Comparison of ENCODE assay signal across 16 cellular contexts in the genomic region with DNA sequence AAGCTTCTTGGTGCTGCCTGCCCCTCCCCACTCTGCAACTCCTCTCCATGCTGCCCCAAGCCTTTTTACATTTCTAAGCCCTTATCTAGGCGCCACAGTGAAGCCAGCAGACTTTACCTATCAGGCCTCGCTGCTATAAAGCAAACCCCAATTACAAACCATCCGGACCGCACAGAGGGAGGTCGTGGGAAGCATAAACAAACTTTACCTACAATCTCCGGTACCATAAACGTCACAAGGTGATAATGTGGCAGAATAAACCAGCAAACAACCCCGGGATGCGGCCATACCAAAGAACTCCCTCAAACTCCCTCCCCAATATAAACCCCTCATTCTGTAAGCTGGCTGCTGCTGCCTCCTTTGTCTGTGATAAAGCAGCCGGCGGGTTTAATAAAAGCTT. TPM values are rescaled to one million over a fixed set of nuclear protein-coding genes. Genes with fewer than 3 reads are reported as not detected.
A peak's percentile ranks its signal among the peaks of the same experiment; 100 is the strongest.
DNase-seq lines count a peak whose midpoint lies in the region; ATAC-seq and TF ChIP-seq lines count a peak whose summit lies in the region.
"Had no signal": no experiment of that assay in that cellular context is flagged by ENCODE, and none has a peak within 500 bp of the region (broad histone marks: within the 10 kb centered on the region; RNA-seq: fewer than 3 reads in every experiment).

No MANE protein-coding gene starts in this region.

- H3K27me3 Mint-ChIP-seq in type B pancreatic cell = no peaks in the 10 kb centered on the region
- H3K27me3 Mint-ChIP-seq: activated CD4-positive, alpha-beta T cell treated with anti-CD3 and anti-CD28 coated beads for 36 hours had no signal

- H3K27me3 ChIP-seq in left ventricle myocardium inferior (ENCODE audit: low read depth) (no peaks in the 10 kb centered on the region), heart right ventricle (peaks cover 0 to 32% (median 0%) of the 10 kb centered on the region in 7 donors), mammary epithelial cell (ENCODE audit: insufficient read depth, low read length) (no peaks in the 10 kb centered on the region), left lung (peaks cover 0 to 5% of the 10 kb centered on the region in 2 donors), MG63 (no peaks in the 10 kb centered on the region)

- peak overlapping the region; percentile 92 for H3K27ac Mint-ChIP-seq in type B pancreatic cell
- H3K27ac Mint-ChIP-seq: activated CD4-positive, alpha-beta T cell treated with anti-CD3 and anti-CD28 coated beads for 36 hours; activated T-cell treated with anti-CD3 and anti-CD28 coated beads, Interleukin-2, amount 50 U/mL, for 24 hours had no signal

- H3K9me3 Mint-ChIP-seq in type B pancreatic cell = no peaks in the 10 kb centered on the region
- H3K9me3 Mint-ChIP-seq: activated T-cell treated with anti-CD3 and anti-CD28 coated beads, Interleukin-2, amount 50 U/mL, for 24 hours had no signal

- H3K4me1 Mint-ChIP-seq in type B pancreatic cell (ENCODE audit: unreplicated experiment) = peaks cover 15% of the 10 kb centered on the region

- no peak for ATAC-seq in heart right ventricle
- no peak for ATAC-seq in left lung
- no peak for ATAC-seq in GM18502 (IDR thresholded peaks at IDR 0.05; ENCODE audit: poor library complexity, unreplicated experiment)
- ATAC-seq: activated CD4-positive, alpha-beta T cell treated with anti-CD3 and anti-CD28 coated beads for 36 hours had no signal

- H3K36me3 Mint-ChIP-seq in type B pancreatic cell = peaks cover 22% of the 10 kb centered on the region

- peaks cover 9% of the 10 kb centered on the region for H3K79me2 ChIP-seq in mammary epithelial cell (ENCODE audit: insufficient read depth, low read length)

- BruUV-seq in mammary epithelial cell (replicated peaks; lab: Mats Ljungman, UMichigan) = no TSS peak

- peak overlapping the region; percentile 27 for H3K4me3 Mint-ChIP-seq in type B pancreatic cell
- H3K4me3 Mint-ChIP-seq: activated CD4-positive, alpha-beta T cell treated with anti-CD3 and anti-CD28 coated beads for 36 hours; activated T-cell treated with anti-CD3 and anti-CD28 coated beads, Interleukin-2, amount 50 U/mL, for 24 hours had no signal

- no peak for TF ChIP-seq CTCF in left ventricle myocardium inferior (IDR thresholded peaks at IDR 0.05; ENCODE audit: borderline replicate concordance)
- no peak for TF ChIP-seq CTCF in heart right ventricle (IDR thresholded peaks at IDR 0.05)
- TF ChIP-seq CTCF in mammary epithelial cell (conservative IDR thresholded peaks at IDR 0.05 in 1 of 2, IDR thresholded peaks at IDR 0.05 in 1 of 2; ENCODE audit: extremely low read depth in 1 of 2, insufficient read depth in 1 of 2, low read depth in 1 of 2, low read length in 2 of 2) = no peak
- no peak for TF ChIP-seq CTCF in left lung (IDR thresholded peaks at IDR 0.05)
- no peak for TF ChIP-seq CTCF in type B pancreatic cell (conservative IDR thresholded peaks at IDR 0.05)

- in situ Hi-C loops in mammary epithelial cell (cut with MboI; ENCODE audit: low sequenced_read_pairs in 2 of 2) = no loop called here

- H3K4me3 ChIP-seq in left ventricle myocardium inferior (no peak overlapping the region), heart right ventricle (no peak overlapping the region), mammary epithelial cell (replicated peaks in 1 of 3; ENCODE audit: insufficient read depth in 1 of 3, low read depth in 2 of 3, low read length in 3 of 3) (no peak overlapping the region), left lung (no peak overlapping the region), MG63 (no peak overlapping the region)
- H3K4me3 ChIP-seq: lower lobe of right lung, tibial nerve had no signal

- no peaks in the 10 kb centered on the region for H4K20me1 ChIP-seq in mammary epithelial cell (ENCODE audit: insufficient read depth, low read length)

- H2AFZ ChIP-seq in mammary epithelial cell (ENCODE audit: low read depth, low read length) = no peak overlapping the region

- dilution Hi-C loops in mammary epithelial cell (cut with HindIII; ENCODE audit: low sequenced_read_pairs) = no loop called here

- intact Hi-C loops in left ventricle myocardium inferior (cut with micrococcal nuclease) (no loop called here), heart right ventricle (cut with DNase I) (loop anchor here in 1 of 10 donors (5.0 kb wide), 1 partner anchor 42 kb away; no protein-coding TSS in a partner anchor), mammary epithelial cell (cut with micrococcal nuclease) (no loop called here), left lung (cut with DNase I) (no loop called here)

- H3K36me3 ChIP-seq in left ventricle myocardium inferior (peaks cover 6% of the 10 kb centered on the region), heart right ventricle (peaks cover 0 to 37% (median 0%) of the 10 kb centered on the region in 9 donors), mammary epithelial cell (ENCODE audit: insufficient read depth, low read length) (peaks cover 2% of the 10 kb centered on the region), left lung (no peaks in the 10 kb centered on the region), MG63 (peaks cover 10% of the 10 kb centered on the region)
- H3K36me3 ChIP-seq: tibial nerve had no signal

- peaks cover 37% of the 10 kb centered on the region for H3K4me1 ChIP-seq in left ventricle myocardium inferior
- peaks cover 0 to 47% (median 26%) of the 10 kb centered on the region in 9 donors for H3K4me1 ChIP-seq in heart right ventricle
- peaks cover 22% of the 10 kb centered on the region for H3K4me1 ChIP-seq in mammary epithelial cell (ENCODE audit: insufficient read depth, low read length)
- H3K4me1 ChIP-seq in left lung = peaks cover 6 to 21% of the 10 kb centered on the region in 2 donors

- 47 to 51% methylated on average over 11 of the region's 11 CpGs for WGBS in heart right ventricle, 2 donors
- WGBS in mammary epithelial cell (ENCODE audit: low coverage, missing lambda C conversion rate) = 60% methylated on average over 11 of the region's 11 CpGs

- H3K27ac ChIP-seq in left ventricle myocardium inferior (replicated peaks) = peak overlapping the region; percentile 66
- H3K27ac ChIP-seq in heart right ventricle = peak overlapping the region in 4 of 10 donors; percentile 5 to 69 (median 63)
- H3K27ac ChIP-seq in mammary epithelial cell (ENCODE audit: insufficient read depth, low read depth, low read length) = peak overlapping the region; percentile 3
- peak overlapping the region; percentile 22 to 80 for H3K27ac ChIP-seq in left lung

- no peaks in the 10 kb centered on the region for H3K9me3 ChIP-seq in left ventricle myocardium inferior (replicated peaks)
- no peaks in the 10 kb centered on the region for H3K9me3 ChIP-seq in heart right ventricle
- H3K9me3 ChIP-seq in mammary epithelial cell (replicated peaks; ENCODE audit: insufficient read depth, low read length) = no peaks in the 10 kb centered on the region
- H3K9me3 ChIP-seq in left lung = no peaks in the 10 kb centered on the region
- H3K9me3 ChIP-seq in MG63 = no peaks in the 10 kb centered on the region
- H3K9me3 ChIP-seq: lower lobe of right lung, tibial nerve had no signal

- CTCF ChIA-PET in mammary epithelial cell (lab: Charles Lee; ENCODE audit: low non-redundant PET) = no interaction called here

- no peak overlapping the region for H3K4me2 ChIP-seq in mammary epithelial cell (ENCODE audit: insufficient read depth, low read depth, low read length)

- DNase-seq in left ventricle myocardium inferior (no peak), heart right ventricle (no peak), mammary epithelial cell (no peak), left lung (no peak), type B pancreatic cell (ENCODE audit: extremely low spot score, unreplicated experiment) (no peak), MG63 (no peak), COLO829 (ENCODE audit: low spot score) (no peak)
- DNase-seq: ACHN; activated CD4-positive, alpha-beta T cell treated with anti-CD3 and anti-CD28 coated beads for 36 hours; activated T-cell treated with anti-CD3 and anti-CD28 coated beads, Interleukin-2, amount 50 U/mL, for 24 hours; effector CD8-positive, alpha-beta T cell; lower lobe of right lung; nucleus accumbens had no signal

- H3K9ac ChIP-seq in mammary epithelial cell (ENCODE audit: insufficient read depth, low read length) = no peak overlapping the region

RNA-seq across cellular contexts. Expression of a gene that starts 54.0 kb away (rescaled TPM):
- total RNA-seq in left ventricle myocardium inferior (not detected), heart right ventricle (not detected), mammary epithelial cell (not detected), left lung (not detected), type B pancreatic cell (ENCODE audit: low replicate concordance) (not detected in 2 replicates)
- polyA plus RNA-seq in heart right ventricle (not detected), mammary epithelial cell (not detected)
- polyA minus RNA-seq in mammary epithelial cell = not detected
- total RNA-seq in MG63 (2014; rRNA removed; shearing (Covaris generic); ENCODE audit: low replicate concordance) = not detected in 2 replicates
- total RNA-seq: activated CD4-positive, alpha-beta T cell treated with anti-CD3 and anti-CD28 coated beads for 36 hours; lower lobe of right lung; T-helper 1 cell treated with Interleukin-12 subunit alpha and Interleukin-12 subunit beta and Interleukin-4 antibody, amounts not matched to agents 30 ng/mL and 1 ng/mL, for 36 hours; tibial nerve had no signal
